Comparison of ENCODE assay signal across 31 cellular contexts in the genomic region with DNA sequence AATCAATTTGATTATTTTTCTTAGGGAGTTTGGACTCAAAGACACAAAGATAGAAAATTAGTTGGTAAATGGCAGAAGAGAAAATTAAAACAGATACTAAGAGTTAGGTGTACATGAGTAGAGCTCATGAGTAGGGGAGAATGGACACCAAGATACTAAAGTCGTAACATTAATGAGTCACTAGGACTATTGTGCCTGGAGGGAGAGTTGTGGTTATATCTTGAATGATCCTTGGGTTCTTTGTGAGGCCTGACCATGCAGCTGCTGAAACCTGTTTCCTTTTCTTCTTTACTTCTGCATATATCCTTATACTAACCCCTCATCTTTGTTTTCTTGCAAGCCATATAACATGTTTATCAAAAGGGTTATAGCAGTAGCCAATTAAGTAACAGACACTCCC.
"Had no signal": no experiment of that assay in that cellular context is flagged by ENCODE, and none has a peak within 500 bp of the region (broad histone marks: within the 10 kb centered on the region; RNA-seq: fewer than 3 reads in every experiment).

No MANE protein-coding gene starts in this region.

- ATAC-seq: body of pancreas; left lung; mucosa of descending colon; natural killer cell treated with Interleukin-12 subunit alpha and Interleukin-12 subunit beta and Interleukin-15 and Interleukin-18, amount 100 ng/mL, for 72 hours; stimulated activated naive B cell treated with anti-CD40 and anti-IgM and Interleukin-4, amounts not matched to agents 10 μg/mL and 1 μg/mL and 100 μg/mL, for 72 hours had no signal

- H3K4me2 ChIP-seq: smooth muscle cell had no signal

- H3K36me3 ChIP-seq: adrenal gland, left lung, right atrium auricular region, stomach, thyroid gland, upper lobe of left lung, vagina had no signal

- DNase-seq: activated CD4-positive, alpha-beta memory T cell treated with anti-CD3 and anti-CD28 coated beads for 36 hours; activated CD4-positive, alpha-beta T cell treated with anti-CD3 and anti-CD28 coated beads, Interleukin-2, amount 10 ng/mL, durations not matched to agents 24 days and 14 days; activated CD4-positive, CD25-positive, alpha-beta regulatory T cell treated with anti-CD3 and anti-CD28 coated beads, Interleukin-2, amount 50 U/mL, for 72 hours; activated CD8-positive, alpha-beta memory T cell treated with anti-CD3 and anti-CD28 coated beads, Interleukin-2, amount 50 U/mL, for 4 hours; activated effector memory CD4-positive, alpha-beta T cell treated with anti-CD3 and anti-CD28 coated beads, Interleukin-2, amount 50 U/mL, for 16 hours; activated naive CD4-positive, alpha-beta T cell treated with anti-CD3 and anti-CD28 coated beads for 36 hours; activated naive CD8-positive, alpha-beta T cell treated with anti-CD3 and anti-CD28 coated beads for 36 hours; activated T-cell treated with anti-CD3 and anti-CD28 coated beads, Interleukin-2, amount 50 U/mL, for 1 hour; adrenal gland; aorta; body of pancreas; dorsolateral prefrontal cortex; effector memory CD4-positive, alpha-beta T cell; foreskin fibroblast; kidney glomerular epithelial cell; left lung; mucosa of descending colon; stimulated activated CD4-positive, alpha-beta T cell treated with anti-CD3 and anti-CD28 coated beads, Interleukin-1b, Interleukin-23, amount 100 ng/mL, for 48 hours; stimulated activated CD4-positive, alpha-beta T cell treated with anti-CD3 and anti-CD28 coated beads, Interleukin-4, amount 100 ng/mL, for 4 hours; stimulated activated CD8-positive, alpha-beta memory T cell treated with anti-CD3 and anti-CD28 coated beads, Interleukin-4, amount 100 ng/mL, for 48 hours; stimulated activated naive B cell treated with anti-CD40 and anti-IgM and Interleukin-4, amounts not matched to agents 10 μg/mL and 1 μg/mL and 100 μg/mL, for 72 hours; stomach; T1000; thyroid gland; upper lobe of left lung had no signal

- H3K4me1 ChIP-seq: adrenal gland, body of pancreas, left lung, right atrium auricular region, stomach, thyroid gland, upper lobe of left lung, vagina had no signal

- H3K27me3 ChIP-seq: adrenal gland, body of pancreas, left lung, right atrium auricular region, stomach, thyroid gland, upper lobe of left lung, vagina had no signal

- H3K9me3 ChIP-seq: adrenal gland, body of pancreas, left lung, mucosa of descending colon, right atrium auricular region, stomach, thyroid gland, upper lobe of left lung, vagina had no signal

- H3K4me3 ChIP-seq: adrenal gland, body of pancreas, coronary artery, dorsolateral prefrontal cortex, left lung, lung, mucosa of descending colon, right atrium auricular region, smooth muscle cell, stomach, thyroid gland, upper lobe of left lung, vagina had no signal

- H3K27ac ChIP-seq: adrenal gland, body of pancreas, coronary artery, dorsolateral prefrontal cortex, left lung, right atrium auricular region, stomach, thyroid gland, upper lobe of left lung, vagina had no signal
